11 cellular contexts compared by ENCODE assay signal in genomic region chr5:6753851-6754250, GRCh38.
"Had no signal": no experiment of that assay in that cellular context is flagged by ENCODE, and none has a peak within 500 bp of the region (broad histone marks: within the 10 kb centered on the region; RNA-seq: fewer than 3 reads in every experiment).

No MANE protein-coding gene starts in this region.

- DNase-seq: activated CD4-positive, alpha-beta T cell treated with anti-CD3 and anti-CD28 coated beads, Interleukin-2, amount 50 U/mL, for 1 hour; activated T-cell treated with anti-CD3 and anti-CD28 coated beads, Interleukin-2, amount 50 U/mL, for 4 hours; T-cell had no signal

- H3K27ac Mint-ChIP-seq: activated naive CD8-positive, alpha-beta T cell; memory B cell; T-cell had no signal

- H3K4me3 Mint-ChIP-seq: activated naive CD8-positive, alpha-beta T cell; activated T-cell treated with anti-CD3 and anti-CD28 coated beads, Interleukin-2, amount 50 U/mL, for 4 hours; memory B cell; neural crest cell; T-cell; type B pancreatic cell had no signal

- H3K9me3 ChIP-seq: ovary had no signal

- H3K27me3 ChIP-seq: dorsolateral prefrontal cortex, ovary had no signal

- H3K4me1 Mint-ChIP-seq: memory B cell, neural crest cell, T-cell had no signal

- H3K4me3 ChIP-seq: dorsolateral prefrontal cortex, ovary had no signal

- H3K27me3 Mint-ChIP-seq: activated naive CD8-positive, alpha-beta T cell; memory B cell; T-cell; type B pancreatic cell had no signal

- H3K9me3 Mint-ChIP-seq: activated T-cell treated with anti-CD3 and anti-CD28 coated beads, Interleukin-2, amount 50 U/mL, for 4 hours; memory B cell; neural crest cell; T-cell; type B pancreatic cell had no signal

- H3K36me3 ChIP-seq: ovary had no signal

- ATAC-seq: activated T-cell treated with anti-CD3 and anti-CD28 coated beads, Interleukin-2, amount 50 U/mL, for 4 hours; esophagus mucosa; left lobe of liver; T-cell had no signal
